10 cellular contexts compared by ENCODE assay signal in the genomic region with DNA sequence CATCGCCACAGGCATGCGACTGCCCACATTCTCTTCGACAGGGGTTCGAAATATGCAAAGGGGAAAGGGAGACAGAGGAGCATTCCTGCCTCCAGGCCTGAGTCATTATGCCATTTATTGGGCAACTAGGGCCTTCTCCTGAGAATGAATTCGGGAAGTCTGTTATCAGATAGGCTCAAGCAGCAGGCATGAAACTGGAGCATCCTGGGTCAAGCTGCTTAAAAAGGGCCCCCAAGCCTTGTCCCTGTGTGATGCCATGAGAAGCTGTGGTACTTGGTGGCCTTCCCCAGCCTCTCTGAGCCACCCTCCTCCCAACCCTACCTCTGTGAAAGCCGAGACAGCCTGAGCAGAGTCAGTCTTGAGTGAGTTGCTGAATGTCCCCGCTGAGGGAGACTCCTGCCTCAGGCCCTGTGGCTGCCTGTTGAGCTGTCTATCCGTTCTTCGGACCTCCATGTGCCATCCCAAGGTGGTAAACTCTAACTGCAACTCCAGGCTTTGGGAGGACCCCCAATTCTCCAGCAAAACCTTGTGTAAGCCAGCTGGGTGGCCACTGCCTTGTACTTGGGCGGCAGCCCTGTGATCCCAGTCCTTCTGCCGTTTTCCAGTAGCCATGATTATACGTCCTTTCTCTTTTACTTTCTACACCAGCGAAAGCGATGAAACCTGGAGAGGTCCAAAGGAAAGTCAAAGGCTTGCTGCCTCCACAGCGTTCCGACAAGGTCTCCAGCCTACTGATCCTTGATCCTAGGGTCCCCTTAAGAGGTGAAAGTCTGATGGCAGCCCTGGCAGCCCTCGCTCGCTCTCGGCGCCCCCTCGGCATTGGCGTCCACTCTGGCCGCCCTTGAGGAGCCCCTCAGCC. TPM values are rescaled to one million over a fixed set of nuclear protein-coding genes. Genes with fewer than 3 reads are reported as not detected.
DNase-seq lines count a peak whose midpoint lies in the region; ATAC-seq and TF ChIP-seq lines count a peak whose summit lies in the region.
"Had no signal": no experiment of that assay in that cellular context is flagged by ENCODE, and none has a peak within 500 bp of the region (broad histone marks: within the 10 kb centered on the region; RNA-seq: fewer than 3 reads in every experiment).

No MANE protein-coding gene starts in this region.

- H3K36me3 ChIP-seq in stomach: peaks cover 0 to 7% (median 0%) of the 10 kb centered on the region in 4 donors
- H3K36me3 ChIP-seq in PC-3 (ENCODE audit: low read depth, low read length): no peaks in the 10 kb centered on the region

- no peak overlapping the region for H3K9ac ChIP-seq in PC-3 (ENCODE audit: low read length)

- ATAC-seq in activated T-cell treated with anti-CD3 and anti-CD28 coated beads, Interleukin-2, amount 50 U/mL, for 72 hours (replicated peaks in 1 of 2): peak in 1 of 2 donors; percentile 9
- ATAC-seq in HG02870 (IDR thresholded peaks at IDR 0.05; ENCODE audit: unreplicated experiment) (no peak), PC-3 (no peak)

- peak overlapping the region; percentile 76 for H3K27ac Mint-ChIP-seq in activated T-cell treated with anti-CD3 and anti-CD28 coated beads, Interleukin-2, amount 50 U/mL, for 72 hours

- H3K4me1 ChIP-seq in stomach (peaks cover 0 to 47% (median 19%) of the 10 kb centered on the region in 4 donors), PC-3 (ENCODE audit: insufficient read depth, low read length) (0 out of 2 replicates have a peak, but pooled peaks cover 4% of the 10 kb centered on the region)

- 54 to 97% (median 91%) methylated on average over 16 to 23 of the region's 23 CpGs for WGBS in stomach, 5 donors

- H3K4me3 Mint-ChIP-seq in activated T-cell treated with anti-CD3 and anti-CD28 coated beads, Interleukin-2, amount 50 U/mL, for 72 hours: peak overlapping the region; percentile 25 to 88

- H4K20me1 ChIP-seq in PC-3 (ENCODE audit: low read length): no peaks in the 10 kb centered on the region

- H3K4me1 Mint-ChIP-seq in activated T-cell treated with anti-CD3 and anti-CD28 coated beads, Interleukin-2, amount 50 U/mL, for 72 hours (ENCODE audit: low read depth): peaks cover 46% of the 10 kb centered on the region

- no TSS peak for BruUV-seq in PC-3 (replicated peaks; lab: Mats Ljungman, UMichigan)

- H3K27me3 ChIP-seq in stomach (no peaks in the 10 kb centered on the region), PC-3 (ENCODE audit: low read length) (no peaks in the 10 kb centered on the region)

- peak; percentile 44 for DNase-seq in activated T-cell treated with anti-CD3 and anti-CD28 coated beads, Interleukin-2, amount 50 U/mL, for 1 hour
- no peak for DNase-seq in activated T-cell treated with anti-CD3 and anti-CD28 coated beads for 4 hours
- DNase-seq in activated T-cell treated with anti-CD3 and anti-CD28 coated beads, Interleukin-2, amount 50 U/mL, for 72 hours: peak in 1 of 2 donors; percentile 43
- peak; percentile 7 for DNase-seq in iPS-NIHi7 (ENCODE audit: extremely low spot score)
- peak; percentile 23 for DNase-seq in stomach
- no peak for DNase-seq in NCI-H2029 (lab: John Stamatoyannopoulos, UW)
- DNase-seq in PC-3: no peak
- DNase-seq: NCI-H526; stimulated activated CD4-positive, alpha-beta T cell treated with anti-CD3 and anti-CD28 coated beads, Interleukin-2, amount 100 ng/mL, for 48 hours had no signal

- CTCF ChIA-PET in PC-3 (lab: Charles Lee): no interaction called here

- H3K27me3 Mint-ChIP-seq in activated T-cell treated with anti-CD3 and anti-CD28 coated beads, Interleukin-2, amount 50 U/mL, for 72 hours (ENCODE audit: low read depth): no peaks in the 10 kb centered on the region

- H3K9me2 ChIP-seq in PC-3 (replicated peaks; ENCODE audit: low read length): no peaks in the 10 kb centered on the region

- no peaks in the 10 kb centered on the region for H3K9me3 Mint-ChIP-seq in activated T-cell treated with anti-CD3 and anti-CD28 coated beads, Interleukin-2, amount 50 U/mL, for 72 hours

- intact Hi-C loops in stomach (cut with DNase I; ENCODE audit: low total_unique reads) (loop anchor here (10.0 kb wide), 1 partner anchor 218 kb away; no protein-coding TSS in a partner anchor), PC-3 (cut with micrococcal nuclease) (no loop called here)

- H3F3A ChIP-seq in PC-3 (ENCODE audit: low read length, unreplicated experiment): no peaks in the 10 kb centered on the region

- no peak overlapping the region for H2AFZ ChIP-seq in PC-3 (ENCODE audit: low read length)

- H3K27ac ChIP-seq in stomach (peak overlapping the region in 3 of 5 donors; percentile 18 to 79 (median 74)), PC-3 (ENCODE audit: low read length) (no peak overlapping the region)

- TF ChIP-seq CTCF in stomach (IDR thresholded peaks at IDR 0.05): no peak
- no peak for TF ChIP-seq CTCF in PC-3 (conservative IDR thresholded peaks at IDR 0.05; ENCODE audit: low read depth, low read length)

- H3K9me3 ChIP-seq in stomach (no peaks in the 10 kb centered on the region), PC-3 (ENCODE audit: low read length) (no peaks in the 10 kb centered on the region)

- peaks cover 0 to 2% of the 10 kb centered on the region in 2 donors for H3K36me3 Mint-ChIP-seq in activated T-cell treated with anti-CD3 and anti-CD28 coated beads, Interleukin-2, amount 50 U/mL, for 72 hours (ENCODE audit: insufficient read depth in 2 of 2)

- POLR2A ChIA-PET in PC-3 (lab: Charles Lee; ENCODE audit: unreplicated experiment): no interaction called here

- no peaks in the 10 kb centered on the region for H3K79me2 ChIP-seq in PC-3 (ENCODE audit: low read length)

- no peak for TF ChIP-seq POLR2A in stomach (IDR thresholded peaks at IDR 0.05)

- H3K4me2 ChIP-seq in PC-3 (ENCODE audit: low read length): no peak overlapping the region

- peak overlapping the region in 2 of 4 donors; percentile 49 to 63 for H3K4me3 ChIP-seq in stomach
- no peak overlapping the region for H3K4me3 ChIP-seq in PC-3 (ENCODE audit: low read length)

- TF ChIP-seq EP300 in stomach (IDR thresholded peaks at IDR 0.05): no peak

RNA-seq across cellular contexts. Expression of gene NBDY, which starts 37.7 kb away (rescaled TPM):
- 10 to 100 TPM; 57.7 to 66.5 TPM for total RNA-seq in activated T-cell treated with anti-CD3 and anti-CD28 coated beads, Interleukin-2, amount 50 U/mL, for 72 hours
- total RNA-seq in stomach (10 to 100 TPM in 2 of 5 donors, 1 to 10 TPM in 2, not detected in 1; 5.7 to 46.6 (median 13.2) TPM), PC-3 (2014; rRNA removed) (9.7 and 13.6 TPM in 2 replicates)
- 10 to 100 TPM; 16.5 to 33.3 (median 30.8) TPM for polyA plus RNA-seq in stomach

Comparison
In these comparisons a context has a peak if more than half of its experiments do, and no peak if none do; other contexts are left out.
1. DNase-seq: peak in activated T-cell treated with anti-CD3 and anti-CD28 coated beads, Interleukin-2, amount 50 U/mL, for 1 hour (single experiment), iPS-NIHi7 (single experiment) and stomach (single experiment); none in activated T-cell treated with anti-CD3 and anti-CD28 coated beads for 4 hours (single experiment), NCI-H2029 (single experiment) and PC-3 (single experiment).